Comparison of ENCODE assay signal across 16 cellular contexts in the genomic region with DNA sequence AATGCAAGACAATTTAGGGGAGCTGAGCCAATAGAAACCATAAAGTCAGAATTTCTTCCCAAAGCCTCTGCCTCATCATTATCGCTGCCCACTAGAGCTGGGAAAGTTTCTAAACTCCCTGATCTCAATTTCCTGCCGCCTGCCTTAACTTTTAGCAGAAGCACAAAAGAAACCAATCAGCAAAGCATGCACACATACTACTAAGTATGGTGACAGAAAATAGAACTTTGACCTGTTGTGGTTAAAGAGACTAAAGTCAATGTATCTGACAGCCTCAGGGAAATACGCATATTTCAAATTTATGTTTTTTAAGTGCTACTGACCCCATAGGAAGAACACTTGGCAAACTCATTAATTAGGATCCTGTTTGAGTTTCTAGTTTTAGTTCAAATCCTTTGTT. TPM values are rescaled to one million over a fixed set of nuclear protein-coding genes. Genes with fewer than 3 reads are reported as not detected.
DNase-seq lines count a peak whose midpoint lies in the region; ATAC-seq, FAIRE-seq and TF ChIP-seq lines count a peak whose summit lies in the region.
"Had no signal": no experiment of that assay in that cellular context is flagged by ENCODE, and none has a peak within 500 bp of the region (broad histone marks: within the 10 kb centered on the region; RNA-seq: fewer than 3 reads in every experiment).

No MANE protein-coding gene starts in this region.

- 7% methylated on average over 3 of the region's 3 CpGs for WGBS in HepG2 (ENCODE audit: low lambda C conversion rate)
- WGBS in right lobe of liver (ENCODE audit: insufficient coverage, low coverage, low lambda C conversion rate, missing lambda C conversion rate): 51% methylated on average over 3 of the region's 3 CpGs
- WGBS in small intestine, 3 donors: 61 to 75% (median 67%) methylated on average over 3 of the region's 3 CpGs

- H3K4me1 Mint-ChIP-seq in neural progenitor cell: peaks cover 19% of the 10 kb centered on the region

- DNase-seq in HepG2 (ENCODE audit: low spot score) (peak; percentile 64), right lobe of liver (no peak), OCI-LY7 (ENCODE audit: low spot score) (no peak), small intestine (peak; percentile 9), neural progenitor cell (ENCODE audit: low spot score) (no peak), hypothalamus (lab: John Stamatoyannopoulos, UW) (no peak), DMS153 treated with DMSO at 0.1 percent for 48 hours (lab: John Stamatoyannopoulos, UW; ENCODE audit: unreplicated experiment) (no peak)
- DNase-seq: ACHN; activated CD4-positive, alpha-beta T cell treated with anti-CD3 and anti-CD28 coated beads for 4 hours; Kasumi-1; NCI-H1436 treated with DMSO at 0.1 percent for 48 hours; NCI-H510A treated with DMSO at 0.1 percent for 48 hours; Peyer's patch; psoas muscle; SW 1271 had no signal

- BruUV-seq in HepG2 (replicated peaks; lab: Mats Ljungman, UMichigan) (no TSS peak), OCI-LY7 (replicated peaks; lab: Mats Ljungman, UMichigan) (no TSS peak)

- in situ Hi-C loops in HepG2 (cut with HindIII; ENCODE audit: extremely low pct_ligation_motif_present, low pct_unique_long_range_greater_than_20kb): no loop called here

- H3K27ac Mint-ChIP-seq in neural progenitor cell: no peak overlapping the region

- no peaks in the 10 kb centered on the region for H3K36me3 ChIP-seq in HepG2 (replicated peaks in 1 of 2; ENCODE audit: control insufficient read depth in 1 of 2, insufficient read depth in 2 of 2, low read length in 2 of 2)
- no peaks in the 10 kb centered on the region for H3K36me3 ChIP-seq in right lobe of liver
- H3K36me3 ChIP-seq in OCI-LY7 (ENCODE audit: insufficient read depth, low read length): no peaks in the 10 kb centered on the region
- no peaks in the 10 kb centered on the region for H3K36me3 ChIP-seq in small intestine (ENCODE audit: control insufficient read depth in 2 of 2, insufficient read depth in 2 of 2, low read length in 2 of 2)
- no peaks in the 10 kb centered on the region for H3K36me3 ChIP-seq in neural progenitor cell
- H3K36me3 ChIP-seq: Peyer's patch had no signal

- H2AFZ ChIP-seq in HepG2 (ENCODE audit: low read length) (no peak overlapping the region), OCI-LY7 (ENCODE audit: low read length) (no peak overlapping the region), neural progenitor cell (replicated peaks) (no peak overlapping the region)

- no peak for TF ChIP-seq CTCF in HepG2 (CRISPR knock-in tag; IDR thresholded peaks at IDR 0.05)
- TF ChIP-seq CTCF in right lobe of liver (IDR thresholded peaks at IDR 0.05): no peak
- no peak for TF ChIP-seq CTCF in OCI-LY7 (conservative IDR thresholded peaks at IDR 0.05; ENCODE audit: low read length)
- no peak for TF ChIP-seq CTCF in neural progenitor cell (IDR thresholded peaks at IDR 0.05)

- TF ChIP-seq POLR2A in HepG2 (IDR thresholded peaks at IDR 0.05; ENCODE audit: insufficient read depth in 1 of 2, low read depth in 2 of 2, low read length in 2 of 2) (no peak), right lobe of liver (IDR thresholded peaks at IDR 0.05) (no peak)

- H3K27ac ChIP-seq in HepG2 (ENCODE audit: extremely low read length, insufficient read depth, low read length): peak overlapping the region; percentile 62
- no peak overlapping the region for H3K27ac ChIP-seq in right lobe of liver
- no peak overlapping the region for H3K27ac ChIP-seq in OCI-LY7 (ENCODE audit: low read depth, low read length, poor library complexity, severe bottlenecking)
- H3K27ac ChIP-seq in small intestine (ENCODE audit: low read depth in 1 of 2, low read length in 1 of 2): no peak overlapping the region
- no peak overlapping the region for H3K27ac ChIP-seq in neural progenitor cell
- H3K27ac ChIP-seq: Peyer's patch, psoas muscle had no signal

- intact Hi-C loops in HepG2 (cut with micrococcal nuclease; ENCODE audit: unreplicated experiment): no loop called here
- intact Hi-C loops in right lobe of liver (cut with DNase I): no loop called here
- intact Hi-C loops in OCI-LY7 (cut with micrococcal nuclease; ENCODE audit: unreplicated experiment): no loop called here

- peak; percentile 90 for ATAC-seq in HepG2
- ATAC-seq in right lobe of liver: no peak
- ATAC-seq in HG02588 (IDR thresholded peaks at IDR 0.05; ENCODE audit: unreplicated experiment): peak; percentile 64
- ATAC-seq: psoas muscle had no signal

- no peaks in the 10 kb centered on the region for H3K27me3 ChIP-seq in HepG2 (ENCODE audit: control insufficient read depth in 1 of 2, insufficient read depth in 2 of 2, low read length in 2 of 2)
- H3K27me3 ChIP-seq in right lobe of liver: no peaks in the 10 kb centered on the region
- H3K27me3 ChIP-seq in small intestine (ENCODE audit: control insufficient read depth in 2 of 2, insufficient read depth in 2 of 2, low read length in 2 of 2): no peaks in the 10 kb centered on the region
- H3K27me3 ChIP-seq in neural progenitor cell: no peaks in the 10 kb centered on the region
- H3K27me3 ChIP-seq: Peyer's patch had no signal

- TF ChIP-seq EP300 in HepG2 (IDR thresholded peaks at IDR 0.05; ENCODE audit: low read depth in 2 of 2, low read length in 2 of 2) (no peak), HepG2 (CRISPR knock-in tag; IDR thresholded peaks at IDR 0.05; ENCODE audit: borderline replicate concordance) (no peak)

- H4K20me1 ChIP-seq in HepG2 (ENCODE audit: insufficient read depth, low read length) (0 out of 2 replicates have a peak, but pooled peaks cover 2% of the 10 kb centered on the region), OCI-LY7 (ENCODE audit: insufficient read depth, low read length) (peaks cover 4% of the 10 kb centered on the region; the same call in 1 of the 2 replicates), neural progenitor cell (ENCODE audit: low read depth) (peaks cover 29% of the 10 kb centered on the region)

- no peaks in the 10 kb centered on the region for H3K27me3 Mint-ChIP-seq in neural progenitor cell (ENCODE audit: insufficient read depth, low read depth)

- H3K4me1 ChIP-seq in HepG2 (ENCODE audit: insufficient read depth, low read length) (peaks cover 66% of the 10 kb centered on the region), right lobe of liver (no peaks in the 10 kb centered on the region), OCI-LY7 (ENCODE audit: insufficient read depth, low read length, poor library complexity, severe bottlenecking) (peaks cover 24% of the 10 kb centered on the region), small intestine (ENCODE audit: control insufficient read depth in 2 of 2, insufficient read depth in 1 of 2, low read depth in 1 of 2, low read length in 1 of 2) (no peaks in the 10 kb centered on the region), neural progenitor cell (peaks cover 8% of the 10 kb centered on the region)
- H3K4me1 ChIP-seq: Peyer's patch, psoas muscle had no signal

- no peaks in the 10 kb centered on the region for H3F3A ChIP-seq in neural progenitor cell (ENCODE audit: low read depth)

- H3K9me3 ChIP-seq in HepG2 (ENCODE audit: low read length) (no peaks in the 10 kb centered on the region), right lobe of liver (no peaks in the 10 kb centered on the region), OCI-LY7 (ENCODE audit: low read length) (no peaks in the 10 kb centered on the region), small intestine (ENCODE audit: control insufficient read depth, low read depth) (no peaks in the 10 kb centered on the region), neural progenitor cell (ENCODE audit: low read depth) (peaks cover 5% of the 10 kb centered on the region)
- H3K9me3 ChIP-seq: Peyer's patch, psoas muscle had no signal

- peak overlapping the region; percentile 41 for H3K4me2 ChIP-seq in HepG2 (ENCODE audit: low read depth, low read length)
- H3K4me2 ChIP-seq in OCI-LY7 (ENCODE audit: low read length): 0 out of 2 replicates have a peak overlapping the region, but pooled peaks have one; percentile 5
- no peak overlapping the region for H3K4me2 ChIP-seq in neural progenitor cell

- TF ChIP-seq RAD21 in HepG2 (CRISPR knock-in tag; IDR thresholded peaks at IDR 0.05): no peak

- H3K4me3 Mint-ChIP-seq in neural progenitor cell: no peak overlapping the region

- H3K4me3 ChIP-seq in HepG2 (replicated peaks in 1 of 3; ENCODE audit: insufficient read depth in 1 of 3, low read depth in 2 of 3, low read length in 3 of 3) (peak overlapping the region in 1 of 3 experiments; percentile 2; a peak in 1 of 6 replicates), right lobe of liver (no peak overlapping the region), OCI-LY7 (ENCODE audit: low read depth, low read length, poor library complexity, severe bottlenecking) (no peak overlapping the region), small intestine (ENCODE audit: low read depth in 1 of 2, low read length in 2 of 2) (no peak overlapping the region), neural progenitor cell (no peak overlapping the region)
- H3K4me3 ChIP-seq: Peyer's patch, psoas muscle had no signal

- no peaks in the 10 kb centered on the region for H3K9me2 ChIP-seq in OCI-LY7 (ENCODE audit: insufficient read depth, low read length)

- FAIRE-seq in HepG2 (lab: Jason Lieb, UNC): peak; percentile 49
- FAIRE-seq in small intestine (lab: Jason Lieb, UNC): no peak

- POLR2A ChIA-PET in HepG2 (lab: Yijun Ruan, JAX): interaction anchor here (1.0 to 2.2 kb wide), 2 partner anchors 9 to 186 kb away, joined by 3 to 15 read pairs; partner anchors contain the start of genes RAP2C and STK26
- POLR2A ChIA-PET in OCI-LY7 (lab: Charles Lee): interaction anchor here (1.6 kb wide), 1 partner anchor 12 kb away, joined by 6 read pairs; no protein-coding TSS in a partner anchor

- H3K79me2 ChIP-seq in HepG2 (ENCODE audit: insufficient read depth, low read length) (peaks cover 64% of the 10 kb centered on the region), OCI-LY7 (ENCODE audit: insufficient read depth, low read depth, low read length) (peaks cover 60% of the 10 kb centered on the region; the same call in 1 of the 2 replicates), neural progenitor cell (ENCODE audit: low read depth) (peaks cover 98% of the 10 kb centered on the region)

- no peak overlapping the region; the same call in 1 of the 2 replicates for H3K9ac ChIP-seq in HepG2 (ENCODE audit: insufficient read depth, low read depth, low read length)
- H3K9ac ChIP-seq in neural progenitor cell: no peak overlapping the region

- H3K9me3 Mint-ChIP-seq in neural progenitor cell: peaks cover 2% of the 10 kb centered on the region

- H3K36me3 Mint-ChIP-seq in neural progenitor cell: peaks cover 16% of the 10 kb centered on the region

- CTCF ChIA-PET in HepG2 (lab: Yijun Ruan, JAX; ENCODE audit: low intra/inter-chr PET ratio, low total read pairs) (no interaction called here), OCI-LY7 (lab: Charles Lee; ENCODE audit: unreplicated experiment) (no interaction called here)

RNA-seq across cellular contexts. Expression of gene STK26, which starts 10.1 kb away (rescaled TPM):
- 47.9 and 78.3 TPM in 2 replicates for total RNA-seq in HepG2 (2016; rRNA removed; fragmentation: Illumina TruSeq; extraction: Trizol)
- 3.9 and 4.1 TPM in 2 replicates for total RNA-seq in HepG2 (2016; cell fraction: cytosol; rRNA removed; fragmentation: Illumina TruSeq; extraction: Trizol; ENCODE audit: low read depth)
- 50.2 and 76.1 TPM in 2 replicates for total RNA-seq in HepG2 (2016; cell fraction: insoluble cytoplasmic fraction; rRNA removed; fragmentation: Illumina TruSeq; extraction: Trizol)
- total RNA-seq in HepG2 (2016; cell fraction: membrane; rRNA removed; fragmentation: Illumina TruSeq; extraction: Trizol): 14.7 and 16.0 TPM in 2 replicates
- total RNA-seq in HepG2 (2016; cell fraction: nucleus; rRNA removed; fragmentation: Illumina TruSeq; extraction: Trizol): 22.7 and 24.9 TPM in 2 replicates
- polyA plus RNA-seq in HepG2 (2011; rRNA removed): 11.1 and 16.9 TPM in 2 replicates
- polyA plus RNA-seq in HepG2 (2011; cell fraction: cytosol; rRNA removed): 5.3 and 8.4 TPM in 2 replicates
- polyA plus RNA-seq in HepG2 (2011; cell fraction: nucleus; rRNA removed): 7.2 and 7.9 TPM in 2 replicates
- 24.1 and 25.9 TPM in 2 replicates for polyA plus RNA-seq in HepG2 (2012)
- polyA plus RNA-seq in HepG2 (2016; cell fraction: cytosol; fragmentation: Illumina TruSeq; extraction: Trizol; ENCODE audit: low read depth): 1.7 and 2.0 TPM in 2 replicates
- polyA plus RNA-seq in HepG2 (2016; cell fraction: insoluble cytoplasmic fraction; fragmentation: Illumina TruSeq; extraction: Trizol; ENCODE audit: low read depth): 53.2 and 59.8 TPM in 2 replicates
- 7.0 and 7.2 TPM in 2 replicates for polyA plus RNA-seq in HepG2 (2016; cell fraction: membrane; fragmentation: Illumina TruSeq; extraction: Trizol; ENCODE audit: low read depth)
- polyA plus RNA-seq in HepG2 (2016; cell fraction: nucleus; fragmentation: Illumina TruSeq; extraction: Trizol; ENCODE audit: insufficient read depth, low read depth): 36.2 and 38.3 TPM in 2 replicates
- 2.9 and 5.0 TPM in 2 replicates for polyA minus RNA-seq in HepG2 (2011; rRNA and poly(A)+ RNA removed; ENCODE audit: low replicate concordance)
- polyA minus RNA-seq in HepG2 (2011; cell fraction: cytosol; rRNA and poly(A)+ RNA removed): 17.5 and 18.7 TPM in 2 replicates
- 11.1 and 14.2 TPM in 2 replicates for polyA minus RNA-seq in HepG2 (2011; cell fraction: nucleus; rRNA and poly(A)+ RNA removed)
- 1 to 10 TPM; 2.7 to 4.0 (median 3.4) TPM for total RNA-seq in right lobe of liver
- 25.4 and 28.8 TPM in 2 replicates for total RNA-seq in OCI-LY7 (2014; rRNA removed; shearing (Covaris generic))
- 28.6 and 30.9 TPM in 2 replicates for total RNA-seq in OCI-LY7 (2022)
- 10 to 100 TPM in 2 of 3 donors, 1 to 10 TPM in 1; 9.2 to 13.9 (median 10.7) TPM for polyA plus RNA-seq in small intestine
- total RNA-seq in neural progenitor cell (ENCODE audit: low replicate concordance): 115 and 182 TPM in 2 replicates

Comparison
In these comparisons a context has a peak if more than half of its experiments do, and no peak if none do; other contexts are left out.
1. ATAC-seq: peak in HepG2 (single experiment) and HG02588 (single experiment); none in right lobe of liver (0 of 4).
2. DNase-seq: peak in HepG2 (single experiment) and small intestine (single experiment); none in right lobe of liver (0 of 3), OCI-LY7 (single experiment), neural progenitor cell (single experiment), hypothalamus (0 of 51) and DMS153 treated with DMSO at 0.1 percent for 48 hours (single experiment).